12 cellular contexts compared by ENCODE assay signal in the genomic region with DNA sequence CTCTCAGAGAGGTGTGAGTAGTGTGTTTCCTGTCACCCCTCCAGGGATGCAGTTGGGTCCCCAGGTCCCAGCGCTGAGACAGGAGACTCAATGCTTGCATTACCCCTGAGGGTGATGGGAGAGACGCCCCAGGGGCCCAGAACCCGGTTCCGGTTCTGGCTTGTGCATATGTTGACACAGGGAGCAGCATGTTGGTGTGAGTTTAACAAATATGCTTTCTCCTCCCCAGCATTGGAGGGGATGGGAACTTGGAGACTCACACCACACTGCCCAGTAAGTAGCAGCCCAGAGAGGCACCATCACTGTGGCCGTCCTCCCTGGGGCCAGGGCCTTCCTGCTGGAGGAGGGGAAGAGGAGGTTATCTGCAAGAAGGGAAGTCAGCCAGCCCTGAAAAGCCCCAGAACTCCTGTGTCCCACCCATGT.
DNase-seq lines count a peak whose midpoint lies in the region; ATAC-seq and TF ChIP-seq lines count a peak whose summit lies in the region.
"Had no signal": no experiment of that assay in that cellular context is flagged by ENCODE, and none has a peak within 500 bp of the region (broad histone marks: within the 10 kb centered on the region; RNA-seq: fewer than 3 reads in every experiment).

No MANE protein-coding gene starts in this region.

- peaks cover 5% of the 10 kb centered on the region for H3K9me3 ChIP-seq in WERI-Rb-1 (ENCODE audit: severe bottlenecking)

- no peaks in the 10 kb centered on the region for H3K27me3 Mint-ChIP-seq in T-helper 2 cell treated with Interferon-gamma antibody and Interleukin-4, amounts not matched to agents 5 μg/mL and 100 μg/mL, for 36 hours (ENCODE audit: low read depth)
- H3K27me3 Mint-ChIP-seq in activated naive CD8-positive, alpha-beta T cell: no peaks in the 10 kb centered on the region
- H3K27me3 Mint-ChIP-seq in memory B cell: peaks cover 4% of the 10 kb centered on the region

- H3K36me3 Mint-ChIP-seq in T-helper 2 cell treated with Interferon-gamma antibody and Interleukin-4, amounts not matched to agents 5 μg/mL and 100 μg/mL, for 36 hours (ENCODE audit: low read depth): peaks cover 1% of the 10 kb centered on the region
- peaks cover 3% of the 10 kb centered on the region for H3K36me3 Mint-ChIP-seq in activated naive CD8-positive, alpha-beta T cell
- H3K36me3 Mint-ChIP-seq in memory B cell: peaks cover 2% of the 10 kb centered on the region

- H3K36me3 ChIP-seq in WERI-Rb-1: no peaks in the 10 kb centered on the region

- peak overlapping the region; percentile 82 for H3K27ac ChIP-seq in temporal lobe (ENCODE audit: low read depth, low read length)
- H3K27ac ChIP-seq in WERI-Rb-1: no peak overlapping the region

- peak overlapping the region; percentile 76 for H3K4me3 Mint-ChIP-seq in T-helper 2 cell treated with Interferon-gamma antibody and Interleukin-4, amounts not matched to agents 5 μg/mL and 100 μg/mL, for 36 hours
- peak overlapping the region; percentile 76 for H3K4me3 Mint-ChIP-seq in activated naive CD8-positive, alpha-beta T cell
- H3K4me3 Mint-ChIP-seq in memory B cell: no peak overlapping the region
- H3K4me3 Mint-ChIP-seq: endodermal cell had no signal

- H3K27me3 ChIP-seq in WERI-Rb-1 (ENCODE audit: insufficient read depth, low read depth, severe bottlenecking): no peaks in the 10 kb centered on the region

- H3K27ac Mint-ChIP-seq in T-helper 2 cell treated with Interferon-gamma antibody and Interleukin-4, amounts not matched to agents 5 μg/mL and 100 μg/mL, for 36 hours: peak overlapping the region; percentile 99
- peak overlapping the region; percentile 96 for H3K27ac Mint-ChIP-seq in activated naive CD8-positive, alpha-beta T cell
- H3K27ac Mint-ChIP-seq in memory B cell: peak overlapping the region; percentile 96
- H3K27ac Mint-ChIP-seq: endodermal cell had no signal

- H3K4me3 ChIP-seq in WERI-Rb-1 (ENCODE audit: low read depth, low read length): no peak overlapping the region

- peaks cover 5% of the 10 kb centered on the region for H3K9me3 Mint-ChIP-seq in T-helper 2 cell treated with Interferon-gamma antibody and Interleukin-4, amounts not matched to agents 5 μg/mL and 100 μg/mL, for 36 hours
- H3K9me3 Mint-ChIP-seq in activated naive CD8-positive, alpha-beta T cell (ENCODE audit: low read depth): no peaks in the 10 kb centered on the region
- no peaks in the 10 kb centered on the region for H3K9me3 Mint-ChIP-seq in memory B cell
- H3K9me3 Mint-ChIP-seq: endodermal cell had no signal

- no peak for TF ChIP-seq CTCF in WERI-Rb-1 (IDR thresholded peaks at IDR 0.05; ENCODE audit: low read depth, low read length)

- ATAC-seq in memory B cell (ENCODE audit: low read depth) (no peak), HG02759 (IDR thresholded peaks at IDR 0.05; ENCODE audit: unreplicated experiment) (no peak)

- peaks cover 78% of the 10 kb centered on the region for H3K4me1 Mint-ChIP-seq in T-helper 2 cell treated with Interferon-gamma antibody and Interleukin-4, amounts not matched to agents 5 μg/mL and 100 μg/mL, for 36 hours (ENCODE audit: low read depth)
- peaks cover 81% of the 10 kb centered on the region for H3K4me1 Mint-ChIP-seq in activated naive CD8-positive, alpha-beta T cell (ENCODE audit: low read depth)
- peaks cover 27% of the 10 kb centered on the region for H3K4me1 Mint-ChIP-seq in memory B cell

- DNase-seq in T-helper 2 cell treated with Interferon-gamma antibody and Interleukin-4, amounts not matched to agents 5 μg/mL and 100 μg/mL, for 36 hours (ENCODE audit: low spot score): no peak
- DNase-seq in T-helper 2 cell (no peak), memory B cell (ENCODE audit: low spot score in 2 of 2) (no peak), CD1c-positive myeloid dendritic cell (ENCODE audit: extremely low spot score) (no peak), WERI-Rb-1 (no peak)
- DNase-seq: activated T-cell treated with anti-CD3 and anti-CD28 coated beads, Interleukin-2, amount 50 U/mL, for 1 hour; GDM1; NCI-H510A treated with DMSO at 0.1 percent for 48 hours had no signal
